12 cellular contexts compared by ENCODE assay signal in the genomic region with DNA sequence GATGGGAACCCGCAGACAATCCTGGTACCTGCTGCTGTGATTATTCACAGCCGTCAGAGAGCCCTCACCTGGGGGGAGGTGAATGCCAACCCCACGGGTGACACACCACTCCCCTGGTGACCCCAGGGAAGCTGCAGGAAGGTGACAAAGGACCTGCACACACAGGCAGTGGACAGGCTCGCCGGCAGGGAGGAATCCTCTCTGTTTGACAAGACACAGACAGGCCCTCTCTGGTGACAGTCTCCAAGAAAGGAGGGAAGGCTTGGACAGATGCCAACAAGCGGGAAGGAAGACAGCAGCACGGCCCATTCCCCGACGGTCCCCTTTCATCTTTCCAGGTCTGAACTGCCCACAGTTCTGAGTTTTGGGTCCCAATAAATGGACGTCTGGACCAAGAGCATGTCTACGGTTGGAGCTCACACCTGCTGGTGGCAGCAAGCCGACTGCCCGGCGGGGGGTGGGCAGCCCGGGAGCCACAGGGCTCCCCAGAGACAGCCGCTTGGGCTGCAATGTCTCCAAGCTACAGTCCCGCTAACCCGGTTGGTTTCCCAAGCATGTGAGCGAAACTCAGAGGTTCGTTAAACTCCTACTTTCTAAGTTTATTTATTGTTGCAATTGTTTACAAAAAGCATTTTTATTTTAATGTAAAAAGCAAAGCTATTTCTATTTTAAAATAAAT. TPM values are rescaled to one million over a fixed set of nuclear protein-coding genes. Genes with fewer than 3 reads are reported as not detected.
DNase-seq lines count a peak whose midpoint lies in the region; ATAC-seq lines count a peak whose summit lies in the region.
"Had no signal": no experiment of that assay in that cellular context is flagged by ENCODE, and none has a peak within 500 bp of the region (broad histone marks: within the 10 kb centered on the region; RNA-seq: fewer than 3 reads in every experiment).

No MANE protein-coding gene starts in this region.

- peaks cover 14% of the 10 kb centered on the region for H3K4me1 ChIP-seq in thymus (ENCODE audit: control insufficient read depth, insufficient read depth, low read length)
- H3K4me1 ChIP-seq: pancreas had no signal

- no peaks in the 10 kb centered on the region for H3K9me3 Mint-ChIP-seq in activated naive CD4-positive, alpha-beta T cell treated with anti-CD3 and anti-CD28 coated beads for 36 hours
- no peaks in the 10 kb centered on the region for H3K9me3 Mint-ChIP-seq in central memory CD8-positive, alpha-beta T cell
- H3K9me3 Mint-ChIP-seq: activated CD4-positive, alpha-beta T cell treated with anti-CD3 and anti-CD28 coated beads, Interleukin-2, amount 10 ng/mL, durations not matched to agents 7 days and 5 days had no signal

- 94% methylated on average over 20 of the region's 20 CpGs for WGBS in thymus

- no peaks in the 10 kb centered on the region for H3K27me3 ChIP-seq in thymus (ENCODE audit: control insufficient read depth, insufficient read depth)
- H3K27me3 ChIP-seq: pancreas had no signal

- intact Hi-C loops in activated naive CD4-positive, alpha-beta T cell treated with anti-CD3 and anti-CD28 coated beads for 36 hours (cut with micrococcal nuclease) = loop anchor here (1.0 to 2.0 kb wide), 8 partner anchors 12 to 558 kb away; partner anchors contain the start of gene HDAC4

- H3K36me3 Mint-ChIP-seq in activated naive CD4-positive, alpha-beta T cell treated with anti-CD3 and anti-CD28 coated beads for 36 hours (ENCODE audit: low read depth) = peaks cover 2% of the 10 kb centered on the region
- H3K36me3 Mint-ChIP-seq in central memory CD8-positive, alpha-beta T cell (ENCODE audit: insufficient read depth) = peaks cover 2% of the 10 kb centered on the region

- ATAC-seq in HG03196 (IDR thresholded peaks at IDR 0.05; ENCODE audit: unreplicated experiment) (peak; percentile 31), HG02981 (IDR thresholded peaks at IDR 0.05; ENCODE audit: unreplicated experiment) (no peak)
- no peak for ATAC-seq in central memory CD8-positive, alpha-beta T cell (replicated peaks; ENCODE audit: extremely low read depth, poor library complexity, severe bottlenecking)

- H3K9me3 ChIP-seq in thymus (ENCODE audit: control insufficient read depth) = no peaks in the 10 kb centered on the region
- H3K9me3 ChIP-seq: pancreas had no signal

- peak overlapping the region; percentile 46 for H3K27ac ChIP-seq in thymus (ENCODE audit: low read depth)
- H3K27ac ChIP-seq: pancreas had no signal

- H3K4me3 Mint-ChIP-seq in activated naive CD4-positive, alpha-beta T cell treated with anti-CD3 and anti-CD28 coated beads for 36 hours = no peak overlapping the region
- H3K4me3 Mint-ChIP-seq in central memory CD8-positive, alpha-beta T cell = no peak overlapping the region

- peaks cover 21% of the 10 kb centered on the region for H3K36me3 ChIP-seq in thymus (ENCODE audit: control insufficient read depth, insufficient read depth)
- H3K36me3 ChIP-seq: pancreas had no signal

- H3K27ac Mint-ChIP-seq in activated naive CD4-positive, alpha-beta T cell treated with anti-CD3 and anti-CD28 coated beads for 36 hours = peak overlapping the region; percentile 89
- H3K27ac Mint-ChIP-seq in central memory CD8-positive, alpha-beta T cell (ENCODE audit: low read depth) = peak overlapping the region; percentile 89
- H3K27ac Mint-ChIP-seq: activated CD4-positive, alpha-beta T cell treated with anti-CD3 and anti-CD28 coated beads, Interleukin-2, amount 10 ng/mL, durations not matched to agents 7 days and 5 days had no signal

- no peaks in the 10 kb centered on the region for H3K27me3 Mint-ChIP-seq in activated naive CD4-positive, alpha-beta T cell treated with anti-CD3 and anti-CD28 coated beads for 36 hours (ENCODE audit: low read depth)
- H3K27me3 Mint-ChIP-seq in central memory CD8-positive, alpha-beta T cell = no peaks in the 10 kb centered on the region
- H3K27me3 Mint-ChIP-seq: activated CD4-positive, alpha-beta T cell treated with anti-CD3 and anti-CD28 coated beads, Interleukin-2, amount 10 ng/mL, durations not matched to agents 7 days and 5 days had no signal

- DNase-seq in activated naive CD4-positive, alpha-beta T cell treated with anti-CD3 and anti-CD28 coated beads for 36 hours = no peak
- no peak for DNase-seq in activated naive CD4-positive, alpha-beta T cell treated with anti-CD3 and anti-CD28 coated beads, Interleukin-2, amount 50 U/mL, for 16 hours
- no peak for DNase-seq in central memory CD8-positive, alpha-beta T cell (ENCODE audit: low spot score in 2 of 2)
- DNase-seq in GM03348 (ENCODE audit: low spot score) (no peak), globus pallidus (ENCODE audit: low spot score) (no peak)
- DNase-seq: left ventricle myocardium superior, NCI-H446 had no signal

- CTCF ChIA-PET in activated naive CD4-positive, alpha-beta T cell treated with anti-CD3 and anti-CD28 coated beads for 36 hours (lab: Charles Lee) = interaction anchor here (1.0 to 2.2 kb wide), 2 partner anchors 12 to 104 kb away, joined by 3 to 14 read pairs; no protein-coding TSS in a partner anchor

- H3K4me1 Mint-ChIP-seq in activated naive CD4-positive, alpha-beta T cell treated with anti-CD3 and anti-CD28 coated beads for 36 hours (ENCODE audit: low read depth) = peaks cover 15% of the 10 kb centered on the region
- peaks cover 19% of the 10 kb centered on the region for H3K4me1 Mint-ChIP-seq in central memory CD8-positive, alpha-beta T cell

- H3K4me3 ChIP-seq in thymus (ENCODE audit: low read length) = no peak overlapping the region
- H3K4me3 ChIP-seq: pancreas had no signal

RNA-seq across cellular contexts. Expression of gene HDAC4, which starts 31.8 kb away (rescaled TPM):
- total RNA-seq in activated naive CD4-positive, alpha-beta T cell treated with anti-CD3 and anti-CD28 coated beads for 36 hours = 10 to 100 TPM; 32.0 to 35.6 TPM
- polyA plus RNA-seq in thymus = 7.8 TPM
